In the genomic region with DNA sequence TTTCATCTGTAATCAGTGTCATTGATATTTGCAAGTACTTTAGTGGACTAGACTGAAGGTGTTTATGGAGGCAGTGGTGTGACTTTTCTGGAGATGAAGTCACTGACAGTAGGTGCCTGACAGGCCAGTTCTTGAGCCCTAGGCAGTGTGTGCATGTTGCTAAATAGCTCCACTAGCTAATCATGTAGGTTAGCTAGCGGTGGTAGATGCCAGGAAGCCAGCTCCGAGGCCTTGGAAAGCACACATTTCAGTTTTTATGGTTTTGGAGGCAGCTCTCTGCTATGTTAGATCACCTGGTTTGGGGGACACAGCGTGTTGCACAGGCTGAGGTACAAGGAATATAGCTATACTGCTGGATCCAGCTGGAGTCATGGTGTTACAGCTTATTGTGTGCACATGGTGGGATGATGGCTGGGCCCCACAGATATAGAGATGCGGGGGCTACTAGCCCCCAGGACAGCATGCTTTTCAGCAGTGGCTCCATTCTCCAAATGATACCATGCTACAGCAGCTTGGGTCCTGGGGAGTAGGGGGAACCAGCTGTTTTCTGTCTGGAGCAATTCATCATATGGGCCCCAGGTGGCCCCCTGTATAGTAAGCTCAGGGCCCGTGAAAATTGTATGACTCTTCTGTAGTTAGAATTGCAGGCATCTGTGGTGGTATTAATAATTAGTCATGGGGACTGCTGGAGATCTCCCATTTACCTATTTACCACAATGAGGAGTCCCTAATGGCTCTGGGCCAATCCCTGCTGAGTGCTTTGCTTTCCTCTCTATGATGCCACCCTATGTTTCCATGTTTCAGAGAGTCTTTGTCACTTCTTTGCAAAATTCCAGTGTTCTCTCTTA, we compare ENCODE assay signal across 26 cellular contexts.
"Had no signal": no experiment of that assay in that cellular context is flagged by ENCODE, and none has a peak within 500 bp of the region (broad histone marks: within the 10 kb centered on the region; RNA-seq: fewer than 3 reads in every experiment).

No MANE protein-coding gene starts in this region.

- H3K36me3 Mint-ChIP-seq: immature natural killer cell, naive B cell had no signal

- H3K27me3 ChIP-seq: esophagus muscularis mucosa, gastrocnemius medialis, neutrophil, spleen, stomach, transverse colon had no signal

- H3K27ac Mint-ChIP-seq: immature natural killer cell, naive B cell, nephron had no signal

- H3K4me3 Mint-ChIP-seq: immature natural killer cell, naive B cell, nephron had no signal

- DNase-seq: effector memory CD4-positive, alpha-beta T cell; gastrocnemius medialis; glutamatergic neuron; immature natural killer cell; kidney; left colon; left ventricle myocardium superior; mesenchymal stem cell; midbrain; naive B cell; psoas muscle; retina; spleen; stimulated activated CD4-positive, alpha-beta T cell treated with anti-CD3 and anti-CD28 coated beads, Interleukin-15, amount 100 ng/mL, for 24 hours; stimulated activated CD4-positive, alpha-beta T cell treated with anti-CD3 and anti-CD28 coated beads, Interleukin-2, amount 100 ng/mL, for 24 hours; stimulated activated CD4-positive, alpha-beta T cell treated with anti-CD3 and anti-CD28 coated beads, Interleukin-4, amount 100 ng/mL, for 4 hours; stimulated activated naive CD4-positive, alpha-beta T cell; stomach; substantia nigra; transverse colon had no signal

- H3K36me3 ChIP-seq: esophagus muscularis mucosa, gastrocnemius medialis, neutrophil, spleen, stomach, thoracic aorta, transverse colon had no signal

- H3K4me3 ChIP-seq: esophagus muscularis mucosa, gastrocnemius medialis, lung, psoas muscle, spleen, stomach, thoracic aorta, transverse colon had no signal

- H3K9me3 ChIP-seq: esophagus muscularis mucosa, gastrocnemius medialis, neutrophil, psoas muscle, thoracic aorta, transverse colon had no signal

- H3K4me1 ChIP-seq: esophagus muscularis mucosa, gastrocnemius medialis, psoas muscle, spleen, stomach, transverse colon had no signal

- H3K9me3 Mint-ChIP-seq: nephron had no signal

- H3K27me3 Mint-ChIP-seq: naive B cell had no signal

- H3K27ac ChIP-seq: epithelial cell of prostate, esophagus muscularis mucosa, gastrocnemius medialis, neutrophil, psoas muscle, spleen, stomach, thoracic aorta, transverse colon had no signal

- H3K4me1 Mint-ChIP-seq: immature natural killer cell, naive B cell, nephron had no signal
